Comparison of ENCODE assay signal across 32 cellular contexts in the genomic region with DNA sequence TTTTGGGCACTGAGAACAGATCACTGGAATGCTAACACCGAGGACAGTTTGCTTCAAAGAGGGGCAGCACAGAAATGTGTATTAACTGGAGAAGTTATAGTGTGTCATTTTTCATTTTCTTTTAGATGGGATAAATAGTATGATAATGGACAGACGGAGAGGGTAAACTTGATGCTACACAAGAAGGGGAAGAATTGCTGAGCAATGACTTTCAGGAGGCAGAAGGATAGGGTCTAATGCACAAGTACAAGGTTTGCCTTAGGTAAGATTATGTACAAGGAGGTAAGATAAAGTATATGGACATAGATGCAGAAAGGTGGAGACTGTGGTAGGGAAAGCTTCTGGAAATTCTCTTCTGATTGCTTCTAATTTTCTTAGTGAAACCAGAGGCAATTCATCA.
"Had no signal": no experiment of that assay in that cellular context is flagged by ENCODE, and none has a peak within 500 bp of the region (broad histone marks: within the 10 kb centered on the region; RNA-seq: fewer than 3 reads in every experiment).

No MANE protein-coding gene starts in this region.

- FAIRE-seq: bronchial epithelial cell had no signal

- ATAC-seq: activated naive CD4-positive, alpha-beta T cell treated with anti-CD3 and anti-CD28 coated beads, Interleukin-2, amount 50 U/mL, for 72 hours; activated naive CD8-positive, alpha-beta T cell treated with anti-CD3 and anti-CD28 coated beads, Interleukin-2, amount 50 U/mL, for 24 hours; activated T-cell treated with anti-CD3 and anti-CD28 coated beads, Interleukin-2, amount 50 U/mL, for 4 hours; activated T-cell treated with anti-CD3 and anti-CD28 coated beads, Interleukin-2, amount 50 U/mL, for 72 hours; activated T-helper 17 cell treated with anti-CD3 and anti-CD28 coated beads, Interleukin-2, amount 50 U/mL, for 72 hours; body of pancreas had no signal

- H3K36me3 ChIP-seq: adrenal gland, brain microvascular endothelial cell, breast epithelium, cardiac muscle cell had no signal

- H3K27ac ChIP-seq: adrenal gland, ascending aorta, body of pancreas, brain microvascular endothelial cell, breast epithelium, cardiac muscle cell had no signal

- H3K9me3 ChIP-seq: adrenal gland, ascending aorta, body of pancreas, breast epithelium had no signal

- H3K4me3 ChIP-seq: adrenal gland, ascending aorta, body of pancreas, breast epithelium, cardiac muscle cell had no signal

- H3K27me3 ChIP-seq: adrenal gland, ascending aorta, body of pancreas, brain microvascular endothelial cell, breast epithelium, cardiac muscle cell had no signal

- DNase-seq: activated effector memory CD4-positive, alpha-beta T cell treated with anti-CD3 and anti-CD28 coated beads, Interleukin-2, amount 50 U/mL, for 16 hours; activated effector memory CD4-positive, alpha-beta T cell treated with Interleukin-2 at 50 U/mL for 16 hours; activated gamma-delta T cell; activated gamma-delta T cell treated with Interleukin-2 at 50 U/mL for 16 hours; activated naive CD4-positive, alpha-beta T cell; activated naive CD4-positive, alpha-beta T cell treated with anti-CD3 and anti-CD28 coated beads for 36 hours; activated naive CD4-positive, alpha-beta T cell treated with anti-CD3 and anti-CD28 coated beads, Interleukin-2, amount 10 ng/mL, durations not matched to agents 7 days and 5 days; activated naive CD4-positive, alpha-beta T cell treated with anti-CD3 and anti-CD28 coated beads, Interleukin-2, amount 50 U/mL, for 16 hours; activated naive CD4-positive, alpha-beta T cell treated with Interleukin-2 at 50 U/mL for 16 hours; activated naive CD8-positive, alpha-beta T cell treated with anti-CD3 and anti-CD28 coated beads for 36 hours; activated naive CD8-positive, alpha-beta T cell treated with anti-CD3 and anti-CD28 coated beads, Interleukin-2, amount 10 ng/mL, durations not matched to agents 7 days and 5 days; activated naive CD8-positive, alpha-beta T cell treated with anti-CD3 and anti-CD28 coated beads, Interleukin-2, amount 50 U/mL, for 24 hours; activated T-cell treated with anti-CD3 and anti-CD28 coated beads, Interleukin-2, amount 50 U/mL, for 1 hour; activated T-cell treated with anti-CD3 and anti-CD28 coated beads, Interleukin-2, amount 50 U/mL, for 24 hours; activated T-cell treated with anti-CD3 and anti-CD28 coated beads, Interleukin-2, amount 50 U/mL, for 4 hours; activated T-cell treated with anti-CD3 and anti-CD28 coated beads, Interleukin-2, amount 50 U/mL, for 48 hours; activated T-cell treated with anti-CD3 and anti-CD28 coated beads, Interleukin-2, amount 50 U/mL, for 72 hours; adrenal gland; amniotic stem cell; amygdala; anterior cingulate cortex; aorta; body of pancreas; brain microvascular endothelial cell; central memory CD4-positive, alpha-beta T cell; cerebellar nuclear complex had no signal

- H3K4me1 ChIP-seq: adrenal gland, ascending aorta, body of pancreas, breast epithelium had no signal
